Comparison of ENCODE assay signal across 34 cellular contexts in the genomic region with DNA sequence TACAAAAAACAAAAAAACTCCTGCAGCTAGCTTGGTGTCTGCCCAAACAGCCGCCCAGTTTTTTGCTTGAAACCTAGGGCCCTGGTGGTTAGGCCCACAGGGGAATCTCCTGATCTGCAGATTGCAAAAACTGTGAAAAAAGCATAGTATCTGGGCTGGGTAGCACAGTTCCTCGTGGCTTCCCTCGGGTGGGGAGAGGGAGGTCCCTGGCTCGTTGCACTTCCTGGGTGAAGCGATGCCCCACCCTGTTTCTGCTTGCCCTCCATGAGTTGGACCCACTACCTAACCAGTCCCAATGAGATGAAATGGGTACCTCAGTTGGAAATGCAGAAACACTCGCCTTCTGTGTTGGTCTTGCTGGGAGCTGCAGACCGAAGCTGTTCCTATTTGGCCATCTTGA.
"Had no signal": no experiment of that assay in that cellular context is flagged by ENCODE, and none has a peak within 500 bp of the region (broad histone marks: within the 10 kb centered on the region; RNA-seq: fewer than 3 reads in every experiment).

No MANE protein-coding gene starts in this region.

- H3K9me3 ChIP-seq: MG63 had no signal

- DNase-seq: Karpas-422, Kasumi-1, MG63, MM.1S, MV-4-11, NCI-H1048, NCI-H1092, NCI-H1092 treated with DMSO at 0.1 percent for 48 hours, NCI-H1105, NCI-H1105 treated with DMSO at 0.1 percent for 48 hours, NCI-H1417, NCI-H1417 treated with DMSO at 0.1 percent for 48 hours, NCI-H1436, NCI-H1436 treated with DMSO at 0.1 percent for 48 hours, NCI-H146, NCI-H1694, NCI-H1694 treated with DMSO at 0.1 percent for 48 hours, NCI-H187, NCI-H187 treated with DMSO at 0.1 percent for 48 hours, NCI-H1930, NCI-H2029, NCI-H2029 treated with DMSO at 0.1 percent for 48 hours, NCI-H2081, NCI-H2081 treated with DMSO at 0.1 percent for 48 hours, NCI-H2107, NCI-H2171, NCI-H2171 treated with DMSO at 0.1 percent for 48 hours, NCI-H2227 treated with DMSO at 0.1 percent for 48 hours, NCI-H226, NCI-H345, NCI-H446, NCI-H446 treated with DMSO at 0.1 percent for 48 hours, NCI-H510A, NCI-H510A treated with DMSO at 0.1 percent for 48 hours had no signal

- H3K36me3 ChIP-seq: MG63 had no signal

- H3K4me3 ChIP-seq: MG63 had no signal
